Comparison of ENCODE assay signal across 26 cellular contexts in the genomic region with DNA sequence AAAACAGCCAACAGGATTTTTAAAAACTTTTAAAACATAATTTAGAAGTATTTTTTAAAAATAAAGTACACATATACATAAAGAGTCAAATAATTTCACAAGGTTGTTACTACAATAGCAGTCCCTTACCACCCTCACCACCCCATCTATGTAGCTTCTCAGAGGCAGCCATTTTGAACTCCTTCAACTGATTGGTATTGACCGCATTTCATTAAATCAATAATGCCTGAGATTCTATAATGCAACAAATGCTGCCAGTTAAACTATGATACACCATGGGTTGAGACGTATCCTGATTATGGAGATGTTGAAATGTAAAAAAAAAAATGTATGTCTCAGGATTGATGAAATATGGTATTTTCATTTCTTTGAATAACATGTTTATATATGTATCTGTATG.
"Had no signal": no experiment of that assay in that cellular context is flagged by ENCODE, and none has a peak within 500 bp of the region (broad histone marks: within the 10 kb centered on the region; RNA-seq: fewer than 3 reads in every experiment).

No MANE protein-coding gene starts in this region.

- H3K9me3 ChIP-seq: stomach, testis, thoracic aorta, thyroid gland, tibial artery, transverse colon, upper lobe of left lung, upper lobe of right lung, uterus, vagina had no signal

- FAIRE-seq: urothelium cell line had no signal

- H3K27me3 ChIP-seq: stomach, suprapubic skin, testis, thyroid gland, tibial artery, tibial nerve, transverse colon, upper lobe of left lung, upper lobe of right lung, uterus, vagina had no signal

- H3K36me3 ChIP-seq: stomach, suprapubic skin, thoracic aorta, thyroid gland, tibial artery, tibial nerve, transverse colon, upper lobe of left lung, upper lobe of right lung, uterus, vagina had no signal

- ATAC-seq: stimulated activated memory B cell treated with anti-CD40 and anti-IgM and Interleukin-4, amounts not matched to agents 10 μg/mL and 1 μg/mL and 100 μg/mL, for 72 hours; stimulated activated naive B cell treated with anti-CD40 and anti-IgM and Interleukin-4, amounts not matched to agents 10 μg/mL and 1 μg/mL and 100 μg/mL, for 72 hours; stimulated activated naive CD8-positive, alpha-beta T cell treated with anti-CD3 and anti-CD28 coated beads, Interleukin-15, amount 100 ng/mL, for 72 hours; stimulated activated naive CD8-positive, alpha-beta T cell treated with anti-CD3 and anti-CD28 coated beads, Interleukin-15, Interleukin-2, amounts not matched to agents 100 U/mL and 50 U/mL, for 24 hours; upper lobe of right lung had no signal

- DNase-seq: stimulated activated CD4-positive, alpha-beta T cell treated with anti-CD3 and anti-CD28 coated beads, Interleukin-2, amount 100 ng/mL, for 48 hours; stimulated activated CD4-positive, alpha-beta T cell treated with anti-CD3 and anti-CD28 coated beads, Interleukin-4, amount 100 ng/mL, for 1 hour; stimulated activated CD4-positive, alpha-beta T cell treated with anti-CD3 and anti-CD28 coated beads, Interleukin-4, amount 100 ng/mL, for 24 hours; stimulated activated CD4-positive, alpha-beta T cell treated with anti-CD3 and anti-CD28 coated beads, Interleukin-4, amount 100 ng/mL, for 4 hours; stimulated activated CD8-positive, alpha-beta memory T cell treated with anti-CD3 and anti-CD28 coated beads, Interleukin-4, amount 100 ng/mL, for 48 hours; stimulated activated naive B cell treated with anti-CD40 and anti-IgM and Interleukin-4, amounts not matched to agents 10 μg/mL and 1 μg/mL and 100 μg/mL, for 72 hours; stimulated activated naive CD4-positive, alpha-beta T cell; stimulated activated naive CD4-positive, alpha-beta T cell treated with Interleukin-2 at 50 U/mL for 16 hours; stimulated activated naive CD8-positive, alpha-beta T cell treated with anti-CD3 and anti-CD28 coated beads, Interleukin-15, amount 100 ng/mL, for 72 hours; stimulated activated naive CD8-positive, alpha-beta T cell treated with anti-CD3 and anti-CD28 coated beads, Interleukin-15, Interleukin-2, amounts not matched to agents 100 U/mL and 50 U/mL, for 24 hours; stomach; substantia nigra; testis; thyroid gland; tibial artery; transverse colon; trophoblast cell; upper lobe of left lung; upper lobe of right lung; uterus had no signal

- H3K27ac ChIP-seq: stomach, suprapubic skin, testis, thoracic aorta, thyroid gland, tibial artery, tibial nerve, transverse colon, upper lobe of left lung, upper lobe of right lung, uterus, vagina had no signal

- H3K4me3 ChIP-seq: stomach, suprapubic skin, testis, thoracic aorta, thyroid gland, tibial artery, tibial nerve, transverse colon, upper lobe of left lung, upper lobe of right lung, uterus, vagina had no signal

- H3K4me1 ChIP-seq: stomach, suprapubic skin, testis, thyroid gland, tibial artery, tibial nerve, transverse colon, upper lobe of left lung, upper lobe of right lung, uterus, vagina had no signal
